Comparison of ENCODE assay signal across 13 cellular contexts in genomic region chr18:12032786-12033642, GRCh38. TPM values are rescaled to one million over a fixed set of nuclear protein-coding genes. Genes with fewer than 3 reads are reported as not detected.
DNase-seq lines count a peak whose midpoint lies in the region; TF ChIP-seq lines count a peak whose summit lies in the region.
"Had no signal": no experiment of that assay in that cellular context is flagged by ENCODE, and none has a peak within 500 bp of the region (broad histone marks: within the 10 kb centered on the region; RNA-seq: fewer than 3 reads in every experiment).

No MANE protein-coding gene starts in this region.

- TF ChIP-seq CTCF in HFFc6 (IDR thresholded peaks at IDR 0.05) (no peak), mesothelial cell of epicardium (IDR thresholded peaks at IDR 0.05; ENCODE audit: unreplicated experiment) (no peak), GM10248 (IDR thresholded peaks at IDR 0.05; ENCODE audit: control extremely low read depth, extremely low read depth, low read depth, missing control alignments) (no peak), dorsolateral prefrontal cortex (IDR thresholded peaks at IDR 0.05 in 54 of 56, conservative IDR thresholded peaks at IDR 0.05 in 2 of 56; ENCODE audit: low read depth in 1 of 56, partially characterized antibody in 56 of 56) (no peak)

- no peaks in the 10 kb centered on the region for H3K27me3 ChIP-seq in dorsolateral prefrontal cortex
- H3K27me3 ChIP-seq: breast epithelium had no signal

- CTCF ChIA-PET in GM10248 (lab: Yijun Ruan, JAX), result interaction anchor here (1.3 to 5.1 kb wide), 2 partner anchors 38 to 96 kb away, joined by 4 to 15 read pairs; no protein-coding TSS in a partner anchor

- POLR2A ChIA-PET in GM10248 (lab: Yijun Ruan, JAX), result no interaction called here

- no peak overlapping the region for H3K4me3 ChIP-seq in dorsolateral prefrontal cortex
- H3K4me3 ChIP-seq: breast epithelium, smooth muscle cell had no signal

- H3K27me3 Mint-ChIP-seq in HFFc6 (ENCODE audit: insufficient read depth) (no peaks in the 10 kb centered on the region; the same call in 1 of the 2 replicates), mesothelial cell of epicardium (ENCODE audit: low read depth) (peaks cover 8% of the 10 kb centered on the region)
- H3K27me3 Mint-ChIP-seq: activated CD4-positive, alpha-beta T cell treated with anti-CD3 and anti-CD28 coated beads, Interleukin-2, amount 10 ng/mL, durations not matched to agents 7 days and 5 days; activated T-helper 17 cell treated with anti-CD3 and anti-CD28 coated beads, Interleukin-2, amount 50 U/mL, for 72 hours had no signal

- H3K4me3 Mint-ChIP-seq in HFFc6 (no peak overlapping the region), mesothelial cell of epicardium (no peak overlapping the region)
- H3K4me3 Mint-ChIP-seq: activated CD4-positive, alpha-beta T cell treated with anti-CD3 and anti-CD28 coated beads, Interleukin-2, amount 10 ng/mL, durations not matched to agents 7 days and 5 days; activated T-helper 17 cell treated with anti-CD3 and anti-CD28 coated beads, Interleukin-2, amount 50 U/mL, for 72 hours had no signal

- 0 out of 2 replicates have a peak overlapping the region, but pooled peaks have one; percentile 5 for H3K27ac Mint-ChIP-seq in HFFc6
- peak overlapping the region; percentile 67 for H3K27ac Mint-ChIP-seq in mesothelial cell of epicardium
- H3K27ac Mint-ChIP-seq: activated CD4-positive, alpha-beta T cell treated with anti-CD3 and anti-CD28 coated beads, Interleukin-2, amount 10 ng/mL, durations not matched to agents 7 days and 5 days; activated T-helper 17 cell treated with anti-CD3 and anti-CD28 coated beads, Interleukin-2, amount 50 U/mL, for 72 hours had no signal

- H3K36me3 Mint-ChIP-seq in HFFc6 (ENCODE audit: low read depth), result no peaks in the 10 kb centered on the region
- H3K36me3 Mint-ChIP-seq in mesothelial cell of epicardium, result peaks cover 2% of the 10 kb centered on the region

- H3K9me3 Mint-ChIP-seq in HFFc6 (no peaks in the 10 kb centered on the region), mesothelial cell of epicardium (no peaks in the 10 kb centered on the region)
- H3K9me3 Mint-ChIP-seq: activated CD4-positive, alpha-beta T cell treated with anti-CD3 and anti-CD28 coated beads, Interleukin-2, amount 10 ng/mL, durations not matched to agents 7 days and 5 days; activated T-helper 17 cell treated with anti-CD3 and anti-CD28 coated beads, Interleukin-2, amount 50 U/mL, for 72 hours had no signal

- H3K4me1 Mint-ChIP-seq in HFFc6 (ENCODE audit: low read depth) (peaks cover 8% of the 10 kb centered on the region), mesothelial cell of epicardium (peaks cover 45% of the 10 kb centered on the region)
- H3K4me1 Mint-ChIP-seq: activated T-helper 17 cell treated with anti-CD3 and anti-CD28 coated beads, Interleukin-2, amount 50 U/mL, for 72 hours had no signal

- intact Hi-C loops in dorsolateral prefrontal cortex (cut with DNase I), result loop anchor here in 1 of 2 donors (5.0 kb wide), 1 partner anchor 91 kb away; no protein-coding TSS in a partner anchor

- H3K27ac ChIP-seq in dorsolateral prefrontal cortex, result no peak overlapping the region

- DNase-seq in A172 (ENCODE audit: low spot score) (peak; percentile 52), HFFc6 (peak; percentile 39), dedifferentiated amniotic fluid mesenchymal stem cell (ENCODE audit: extremely low spot score) (peak; percentile 53), mesothelial cell of epicardium (ENCODE audit: low spot score in 2 of 2, unreplicated experiment in 2 of 2) (no peak), GM10248 (ENCODE audit: extremely low spot score) (no peak), cerebellar nuclear complex (lab: John Stamatoyannopoulos, UW) (no peak), dorsolateral prefrontal cortex (no peak)
- no peak for DNase-seq in NK-92 treated with Interleukin-12 subunit alpha and Interleukin-12 subunit beta, amount 100 ng/mL, for 24 hours (lab: John Stamatoyannopoulos, UW)
- DNase-seq: activated CD4-positive, alpha-beta T cell treated with anti-CD3 and anti-CD28 coated beads, Interleukin-2, amount 10 ng/mL, durations not matched to agents 7 days and 5 days; erythroblast had no signal

RNA-seq across cellular contexts. Expression of gene IMPA2, which starts 51.7 kb away (rescaled TPM):
- total RNA-seq in A172 (2014; rRNA removed; shearing (Covaris generic)), result 12.9 and 17.6 TPM in 2 replicates
- 1 to 10 TPM; 1.2 to 2.5 (median 1.5) TPM for total RNA-seq in HFFc6 (2021; fragmentation: NEBNext Ultra II Directional; extraction: Animal tissue kit (Norgen Biotek cat#: 25700))
- total RNA-seq in mesothelial cell of epicardium (29.9 to 30.6 TPM (median 30.4 TPM) in 3 replicates), dorsolateral prefrontal cortex (10 to 100 TPM in 45 of 120 experiments, 1 to 10 TPM in 75; 3.8 to 27.2 (median 9.1) TPM)

Comparison
In these comparisons a context has a peak if more than half of its experiments do, and no peak if none do; other contexts are left out.
1. DNase-seq: peak in A172 (single experiment), HFFc6 (single experiment) and dedifferentiated amniotic fluid mesenchymal stem cell (single experiment); none in mesothelial cell of epicardium (0 of 2), GM10248 (single experiment), cerebellar nuclear complex (0 of 2), NK-92 treated with Interleukin-12 subunit alpha and Interleukin-12 subunit beta, amount 100 ng/mL, for 24 hours (single experiment) and dorsolateral prefrontal cortex (0 of 10).